In the genomic region with DNA sequence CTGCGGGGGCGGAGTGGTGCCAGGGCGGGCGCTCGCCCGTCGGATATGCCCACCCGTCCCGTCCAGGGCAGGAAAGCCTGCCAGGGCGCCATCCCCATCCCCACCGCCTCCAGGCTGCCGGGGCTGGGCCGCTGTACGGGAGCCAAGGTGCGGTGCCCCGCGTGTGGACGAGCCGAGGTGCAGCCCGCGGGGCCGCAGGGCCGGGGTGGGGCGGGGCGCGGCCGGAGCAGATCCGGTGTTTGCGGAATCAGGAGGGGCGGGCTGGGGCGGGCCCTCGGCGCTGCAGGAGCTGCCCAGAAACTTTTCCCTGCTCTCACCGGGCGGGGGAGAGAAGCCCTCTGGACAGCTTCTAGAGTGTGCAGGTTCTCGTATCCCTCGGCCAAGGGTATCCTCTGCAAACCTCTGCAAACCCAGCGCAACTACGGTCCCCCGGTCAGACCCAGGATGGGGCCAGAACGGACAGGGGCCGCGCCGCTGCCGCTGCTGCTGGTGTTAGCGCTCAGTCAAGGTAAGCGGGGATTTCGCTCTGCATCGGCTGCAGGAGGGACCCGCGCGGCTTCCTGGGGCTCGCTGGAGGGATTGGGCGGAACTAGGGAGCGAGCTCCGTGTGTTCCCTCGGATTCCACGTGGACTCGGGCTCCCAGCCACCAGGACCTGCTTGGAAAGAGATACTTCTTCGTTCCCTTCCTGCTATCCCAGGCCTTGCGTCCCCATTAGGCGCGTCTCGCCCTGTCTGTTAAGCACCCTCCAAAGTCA, we compare ENCODE assay signal across 1 cellular context.
TF ChIP-seq lines count a peak whose summit lies in the region.

A gene (plus strand): TSS at position 328 of the 756 bp plus-strand sequence. CDS start 117 bp downstream, at position 445.

TF ChIP-seq in HepG2, 621 proteins besides CTCF, POLR2A, EP300 and RAD21 (continued from another document and continues in another):
- TF ChIP-seq, protein P1, sequence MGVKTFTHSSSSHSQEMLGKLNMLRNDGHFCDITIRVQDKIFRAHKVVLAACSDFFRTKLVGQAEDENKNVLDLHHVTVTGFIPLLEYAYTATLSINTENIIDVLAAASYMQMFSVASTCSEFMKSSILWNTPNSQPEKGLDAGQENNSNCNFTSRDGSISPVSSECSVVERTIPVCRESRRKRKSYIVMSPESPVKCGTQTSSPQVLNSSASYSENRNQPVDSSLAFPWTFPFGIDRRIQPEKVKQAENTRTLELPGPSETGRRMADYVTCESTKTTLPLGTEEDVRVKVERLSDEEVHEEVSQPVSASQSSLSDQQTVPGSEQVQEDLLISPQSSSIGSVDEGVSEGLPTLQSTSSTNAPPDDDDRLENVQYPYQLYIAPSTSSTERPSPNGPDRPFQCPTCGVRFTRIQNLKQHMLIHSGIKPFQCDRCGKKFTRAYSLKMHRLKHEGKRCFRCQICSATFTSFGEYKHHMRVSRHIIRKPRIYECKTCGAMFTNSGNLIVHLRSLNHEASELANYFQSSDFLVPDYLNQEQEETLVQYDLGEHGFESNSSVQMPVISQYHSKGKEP (CRISPR knock-in tag; IDR thresholded peaks at IDR 0.05), result 0 out of 2 replicates have a peak, but pooled peaks have one; percentile 21
- no peak for TF ChIP-seq NCOR1 (IDR thresholded peaks at IDR 0.05; ENCODE audit: borderline replicate concordance, low read length)
- no peak for TF ChIP-seq MYNN (CRISPR knock-in tag; IDR thresholded peaks at IDR 0.05; ENCODE audit: low read depth)
- TF ChIP-seq, protein P2, sequence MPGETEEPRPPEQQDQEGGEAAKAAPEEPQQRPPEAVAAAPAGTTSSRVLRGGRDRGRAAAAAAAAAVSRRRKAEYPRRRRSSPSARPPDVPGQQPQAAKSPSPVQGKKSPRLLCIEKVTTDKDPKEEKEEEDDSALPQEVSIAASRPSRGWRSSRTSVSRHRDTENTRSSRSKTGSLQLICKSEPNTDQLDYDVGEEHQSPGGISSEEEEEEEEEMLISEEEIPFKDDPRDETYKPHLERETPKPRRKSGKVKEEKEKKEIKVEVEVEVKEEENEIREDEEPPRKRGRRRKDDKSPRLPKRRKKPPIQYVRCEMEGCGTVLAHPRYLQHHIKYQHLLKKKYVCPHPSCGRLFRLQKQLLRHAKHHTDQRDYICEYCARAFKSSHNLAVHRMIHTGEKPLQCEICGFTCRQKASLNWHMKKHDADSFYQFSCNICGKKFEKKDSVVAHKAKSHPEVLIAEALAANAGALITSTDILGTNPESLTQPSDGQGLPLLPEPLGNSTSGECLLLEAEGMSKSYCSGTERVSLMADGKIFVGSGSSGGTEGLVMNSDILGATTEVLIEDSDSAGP (CRISPR knock-in tag; IDR thresholded peaks at IDR 0.05; ENCODE audit: borderline replicate concordance), result peak; percentile 86
- no peak; the same call in 1 of the 2 replicates for TF ChIP-seq MEIS1 (CRISPR knock-in tag; IDR thresholded peaks at IDR 0.05; ENCODE audit: borderline replicate concordance)
- TF ChIP-seq ZNF225 (CRISPR knock-in tag; IDR thresholded peaks at IDR 0.05), result 0 out of 2 replicates have a peak, but pooled peaks have one; percentile 13
- TF ChIP-seq ZZZ3 (CRISPR knock-in tag; IDR thresholded peaks at IDR 0.05; ENCODE audit: borderline replicate concordance), result no peak
- TF ChIP-seq ZNF256 (CRISPR knock-in tag; conservative IDR thresholded peaks at IDR 0.05), result no peak
- no peak for TF ChIP-seq ZNF773 (CRISPR knock-in tag; IDR thresholded peaks at IDR 0.05; ENCODE audit: borderline replicate concordance)
- TF ChIP-seq NRL (CRISPR knock-in tag; IDR thresholded peaks at IDR 0.05; ENCODE audit: borderline replicate concordance), result no peak; the same call in 1 of the 2 replicates
- TF ChIP-seq FOXO1 (CRISPR knock-in tag; IDR thresholded peaks at IDR 0.05), result no peak
- TF ChIP-seq, protein P3, sequence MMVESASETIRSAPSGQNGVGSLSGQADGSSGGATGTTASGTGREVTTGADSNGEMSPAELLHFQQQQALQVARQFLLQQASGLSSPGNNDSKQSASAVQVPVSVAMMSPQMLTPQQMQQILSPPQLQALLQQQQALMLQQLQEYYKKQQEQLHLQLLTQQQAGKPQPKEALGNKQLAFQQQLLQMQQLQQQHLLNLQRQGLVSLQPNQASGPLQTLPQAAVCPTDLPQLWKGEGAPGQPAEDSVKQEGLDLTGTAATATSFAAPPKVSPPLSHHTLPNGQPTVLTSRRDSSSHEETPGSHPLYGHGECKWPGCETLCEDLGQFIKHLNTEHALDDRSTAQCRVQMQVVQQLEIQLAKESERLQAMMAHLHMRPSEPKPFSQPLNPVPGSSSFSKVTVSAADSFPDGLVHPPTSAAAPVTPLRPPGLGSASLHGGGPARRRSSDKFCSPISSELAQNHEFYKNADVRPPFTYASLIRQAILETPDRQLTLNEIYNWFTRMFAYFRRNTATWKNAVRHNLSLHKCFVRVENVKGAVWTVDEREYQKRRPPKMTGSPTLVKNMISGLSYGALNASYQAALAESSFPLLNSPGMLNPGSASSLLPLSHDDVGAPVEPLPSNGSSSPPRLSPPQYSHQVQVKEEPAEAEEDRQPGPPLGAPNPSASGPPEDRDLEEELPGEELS (CRISPR knock-in tag; IDR thresholded peaks at IDR 0.05), result no peak; the same call in 1 of the 2 replicates
- peak; percentile 79; the same call in 1 of the 2 replicates for TF ChIP-seq KAT7 (CRISPR knock-in tag; IDR thresholded peaks at IDR 0.05; ENCODE audit: borderline replicate concordance)
- TF ChIP-seq, protein P4, sequence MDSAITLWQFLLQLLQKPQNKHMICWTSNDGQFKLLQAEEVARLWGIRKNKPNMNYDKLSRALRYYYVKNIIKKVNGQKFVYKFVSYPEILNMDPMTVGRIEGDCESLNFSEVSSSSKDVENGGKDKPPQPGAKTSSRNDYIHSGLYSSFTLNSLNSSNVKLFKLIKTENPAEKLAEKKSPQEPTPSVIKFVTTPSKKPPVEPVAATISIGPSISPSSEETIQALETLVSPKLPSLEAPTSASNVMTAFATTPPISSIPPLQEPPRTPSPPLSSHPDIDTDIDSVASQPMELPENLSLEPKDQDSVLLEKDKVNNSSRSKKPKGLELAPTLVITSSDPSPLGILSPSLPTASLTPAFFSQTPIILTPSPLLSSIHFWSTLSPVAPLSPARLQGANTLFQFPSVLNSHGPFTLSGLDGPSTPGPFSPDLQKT (CRISPR knock-in tag; IDR thresholded peaks at IDR 0.05; ENCODE audit: borderline replicate concordance), result no peak
- TF ChIP-seq SMYD3 (CRISPR knock-in tag; IDR thresholded peaks at IDR 0.05), result no peak
- TF ChIP-seq TRIM24 (CRISPR knock-in tag; IDR thresholded peaks at IDR 0.05), result no peak
- no peak; the same call in 1 of the 2 replicates for TF ChIP-seq MTF2 (CRISPR knock-in tag; IDR thresholded peaks at IDR 0.05; ENCODE audit: borderline replicate concordance)
- no peak for TF ChIP-seq CHD4 (IDR thresholded peaks at IDR 0.05; ENCODE audit: borderline replicate concordance, low read length)
- no peak for TF ChIP-seq CHD2 (IDR thresholded peaks at IDR 0.05; ENCODE audit: low read depth, low read length)
- TF ChIP-seq ZNF737 (CRISPR knock-in tag; IDR thresholded peaks at IDR 0.05; ENCODE audit: borderline replicate concordance), result no peak
- no peak for TF ChIP-seq ZSCAN29 (CRISPR knock-in tag; conservative IDR thresholded peaks at IDR 0.05)
- TF ChIP-seq CCAR2 (optimal IDR thresholded peaks at IDR 0.05; ENCODE audit: low read depth, low read length), result no peak
- TF ChIP-seq, protein P5, sequence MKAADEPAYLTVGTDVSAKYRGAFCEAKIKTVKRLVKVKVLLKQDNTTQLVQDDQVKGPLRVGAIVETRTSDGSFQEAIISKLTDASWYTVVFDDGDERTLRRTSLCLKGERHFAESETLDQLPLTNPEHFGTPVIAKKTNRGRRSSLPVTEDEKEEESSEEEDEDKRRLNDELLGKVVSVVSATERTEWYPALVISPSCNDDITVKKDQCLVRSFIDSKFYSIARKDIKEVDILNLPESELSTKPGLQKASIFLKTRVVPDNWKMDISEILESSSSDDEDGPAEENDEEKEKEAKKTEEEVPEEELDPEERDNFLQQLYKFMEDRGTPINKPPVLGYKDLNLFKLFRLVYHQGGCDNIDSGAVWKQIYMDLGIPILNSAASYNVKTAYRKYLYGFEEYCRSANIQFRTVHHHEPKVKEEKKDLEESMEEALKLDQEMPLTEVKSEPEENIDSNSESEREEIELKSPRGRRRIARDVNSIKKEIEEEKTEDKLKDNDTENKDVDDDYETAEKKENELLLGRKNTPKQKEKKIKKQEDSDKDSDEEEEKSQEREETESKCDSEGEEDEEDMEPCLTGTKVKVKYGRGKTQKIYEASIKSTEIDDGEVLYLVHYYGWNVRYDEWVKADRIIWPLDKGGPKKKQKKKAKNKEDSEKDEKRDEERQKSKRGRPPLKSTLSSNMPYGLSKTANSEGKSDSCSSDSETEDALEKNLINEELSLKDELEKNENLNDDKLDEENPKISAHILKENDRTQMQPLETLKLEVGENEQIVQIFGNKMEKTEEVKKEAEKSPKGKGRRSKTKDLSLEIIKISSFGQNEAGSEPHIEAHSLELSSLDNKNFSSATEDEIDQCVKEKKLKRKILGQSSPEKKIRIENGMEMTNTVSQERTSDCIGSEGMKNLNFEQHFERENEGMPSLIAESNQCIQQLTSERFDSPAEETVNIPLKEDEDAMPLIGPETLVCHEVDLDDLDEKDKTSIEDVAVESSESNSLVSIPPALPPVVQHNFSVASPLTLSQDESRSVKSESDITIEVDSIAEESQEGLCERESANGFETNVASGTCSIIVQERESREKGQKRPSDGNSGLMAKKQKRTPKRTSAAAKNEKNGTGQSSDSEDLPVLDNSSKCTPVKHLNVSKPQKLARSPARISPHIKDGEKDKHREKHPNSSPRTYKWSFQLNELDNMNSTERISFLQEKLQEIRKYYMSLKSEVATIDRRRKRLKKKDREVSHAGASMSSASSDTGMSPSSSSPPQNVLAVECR (CRISPR knock-in tag; IDR thresholded peaks at IDR 0.05; ENCODE audit: borderline replicate concordance), result peak; percentile 77
- TF ChIP-seq, protein P6, sequence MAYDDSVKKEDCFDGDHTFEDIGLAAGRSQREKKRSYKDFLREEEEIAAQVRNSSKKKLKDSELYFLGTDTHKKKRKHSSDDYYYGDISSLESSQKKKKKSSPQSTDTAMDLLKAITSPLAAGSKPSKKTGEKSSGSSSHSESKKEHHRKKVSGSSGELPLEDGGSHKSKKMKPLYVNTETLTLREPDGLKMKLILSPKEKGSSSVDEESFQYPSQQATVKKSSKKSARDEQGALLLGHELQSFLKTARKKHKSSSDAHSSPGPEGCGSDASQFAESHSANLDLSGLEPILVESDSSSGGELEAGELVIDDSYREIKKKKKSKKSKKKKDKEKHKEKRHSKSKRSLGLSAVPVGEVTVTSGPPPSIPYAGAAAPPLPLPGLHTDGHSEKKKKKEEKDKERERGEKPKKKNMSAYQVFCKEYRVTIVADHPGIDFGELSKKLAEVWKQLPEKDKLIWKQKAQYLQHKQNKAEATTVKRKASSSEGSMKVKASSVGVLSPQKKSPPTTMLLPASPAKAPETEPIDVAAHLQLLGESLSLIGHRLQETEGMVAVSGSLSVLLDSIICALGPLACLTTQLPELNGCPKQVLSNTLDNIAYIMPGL (CRISPR knock-in tag; IDR thresholded peaks at IDR 0.05; ENCODE audit: borderline replicate concordance in 1 of 2, low read depth in 1 of 2), result peak; percentile 68 to 75; a peak in 3 of 4 replicates
- TF ChIP-seq SNAI1 (CRISPR knock-in tag; IDR thresholded peaks at IDR 0.05; ENCODE audit: borderline replicate concordance), result 0 out of 2 replicates have a peak, but pooled peaks have one; percentile 48
- TF ChIP-seq, protein P7, sequence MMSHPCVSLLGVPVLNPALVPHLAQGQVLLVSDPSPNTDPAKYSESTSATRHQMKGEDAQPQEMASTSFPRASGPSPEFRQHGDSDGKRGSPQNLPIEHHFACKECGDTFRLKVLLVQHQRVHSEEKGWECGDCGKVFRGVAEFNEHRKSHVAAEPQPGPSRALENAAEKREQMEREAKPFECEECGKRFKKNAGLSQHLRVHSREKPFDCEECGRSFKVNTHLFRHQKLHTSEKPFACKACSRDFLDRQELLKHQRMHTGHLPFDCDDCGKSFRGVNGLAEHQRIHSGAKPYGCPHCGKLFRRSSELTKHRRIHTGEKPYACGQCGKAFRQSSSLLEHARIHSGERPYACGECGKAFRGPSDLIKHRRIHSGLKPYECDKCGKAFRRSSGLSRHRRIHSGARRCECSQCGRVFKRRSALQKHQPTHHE (CRISPR knock-in tag; IDR thresholded peaks at IDR 0.05; ENCODE audit: borderline replicate concordance), result 0 out of 2 replicates have a peak, but pooled peaks have one; percentile 39
- TF ChIP-seq ZNF839 (CRISPR knock-in tag; IDR thresholded peaks at IDR 0.05; ENCODE audit: borderline replicate concordance), result no peak
- TF ChIP-seq YEATS2 (CRISPR knock-in tag; IDR thresholded peaks at IDR 0.05; ENCODE audit: borderline replicate concordance), result 0 out of 2 replicates have a peak, but pooled peaks have one; percentile 5
- no peak for TF ChIP-seq ZNF674 (CRISPR knock-in tag; IDR thresholded peaks at IDR 0.05; ENCODE audit: low read depth)
- TF ChIP-seq ZFP37 (CRISPR knock-in tag; IDR thresholded peaks at IDR 0.05; ENCODE audit: borderline replicate concordance), result no peak
- no peak for TF ChIP-seq TP53 (CRISPR knock-in tag; conservative IDR thresholded peaks at IDR 0.05)
- peak; percentile 35; the same call in 1 of the 2 replicates for TF ChIP-seq SALL2 (CRISPR knock-in tag; IDR thresholded peaks at IDR 0.05)
- no peak for TF ChIP-seq ZNF720 (CRISPR knock-in tag; IDR thresholded peaks at IDR 0.05)
- no peak for TF ChIP-seq U2AF1 (optimal IDR thresholded peaks at IDR 0.05; ENCODE audit: low read depth, low read length)
- TF ChIP-seq, protein P8, sequence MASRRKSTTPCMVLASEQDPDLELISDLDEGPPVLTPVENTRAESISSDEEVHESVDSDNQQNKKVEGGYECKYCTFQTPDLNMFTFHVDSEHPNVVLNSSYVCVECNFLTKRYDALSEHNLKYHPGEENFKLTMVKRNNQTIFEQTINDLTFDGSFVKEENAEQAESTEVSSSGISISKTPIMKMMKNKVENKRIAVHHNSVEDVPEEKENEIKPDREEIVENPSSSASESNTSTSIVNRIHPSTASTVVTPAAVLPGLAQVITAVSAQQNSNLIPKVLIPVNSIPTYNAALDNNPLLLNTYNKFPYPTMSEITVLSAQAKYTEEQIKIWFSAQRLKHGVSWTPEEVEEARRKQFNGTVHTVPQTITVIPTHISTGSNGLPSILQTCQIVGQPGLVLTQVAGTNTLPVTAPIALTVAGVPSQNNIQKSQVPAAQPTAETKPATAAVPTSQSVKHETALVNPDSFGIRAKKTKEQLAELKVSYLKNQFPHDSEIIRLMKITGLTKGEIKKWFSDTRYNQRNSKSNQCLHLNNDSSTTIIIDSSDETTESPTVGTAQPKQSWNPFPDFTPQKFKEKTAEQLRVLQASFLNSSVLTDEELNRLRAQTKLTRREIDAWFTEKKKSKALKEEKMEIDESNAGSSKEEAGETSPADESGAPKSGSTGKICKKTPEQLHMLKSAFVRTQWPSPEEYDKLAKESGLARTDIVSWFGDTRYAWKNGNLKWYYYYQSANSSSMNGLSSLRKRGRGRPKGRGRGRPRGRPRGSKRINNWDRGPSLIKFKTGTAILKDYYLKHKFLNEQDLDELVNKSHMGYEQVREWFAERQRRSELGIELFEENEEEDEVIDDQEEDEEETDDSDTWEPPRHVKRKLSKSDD (CRISPR knock-in tag; IDR thresholded peaks at IDR 0.05; ENCODE audit: low read depth), result no peak
- TF ChIP-seq, protein P9, sequence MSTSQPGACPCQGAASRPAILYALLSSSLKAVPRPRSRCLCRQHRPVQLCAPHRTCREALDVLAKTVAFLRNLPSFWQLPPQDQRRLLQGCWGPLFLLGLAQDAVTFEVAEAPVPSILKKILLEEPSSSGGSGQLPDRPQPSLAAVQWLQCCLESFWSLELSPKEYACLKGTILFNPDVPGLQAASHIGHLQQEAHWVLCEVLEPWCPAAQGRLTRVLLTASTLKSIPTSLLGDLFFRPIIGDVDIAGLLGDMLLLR (CRISPR knock-in tag; IDR thresholded peaks at IDR 0.05), result 0 out of 2 replicates have a peak, but pooled peaks have one; percentile 37
- TF ChIP-seq ZNF451 (CRISPR knock-in tag; IDR thresholded peaks at IDR 0.05), result peak; percentile 66
- peak; percentile 94 for TF ChIP-seq RBFOX2 (IDR thresholded peaks at IDR 0.05; ENCODE audit: low read depth, low read length)
- peak; percentile 78; the same call in 1 of the 2 replicates for TF ChIP-seq ZNF780A (CRISPR knock-in tag; IDR thresholded peaks at IDR 0.05)
- TF ChIP-seq GZF1 (CRISPR knock-in tag; IDR thresholded peaks at IDR 0.05), result no peak; the same call in 1 of the 2 replicates
